7 cellular contexts compared by ENCODE assay signal in the genomic region with DNA sequence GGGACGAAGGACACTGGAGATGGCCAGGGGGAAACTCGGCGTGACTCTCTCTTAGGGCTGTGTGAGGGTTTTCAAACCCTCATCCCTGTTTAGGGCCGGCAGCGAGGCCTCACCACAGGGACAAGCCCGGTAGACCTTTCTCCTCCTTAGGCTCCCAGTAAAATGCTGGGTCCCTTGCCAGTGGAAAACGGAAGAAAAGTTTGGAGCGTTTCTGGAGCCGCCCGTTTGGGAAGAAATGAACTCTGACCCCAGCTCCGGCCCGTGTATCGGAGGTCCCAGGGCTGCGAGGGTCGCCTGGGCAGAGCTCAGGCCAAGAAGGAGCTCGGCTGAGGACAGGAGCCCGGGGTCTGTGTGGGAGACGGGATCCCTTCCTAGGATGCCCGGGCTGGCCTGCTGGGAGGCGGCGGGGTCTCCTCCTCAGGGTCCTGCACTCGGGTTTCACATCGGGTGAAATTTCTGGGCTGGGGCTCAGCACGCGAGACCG.
DNase-seq lines count a peak whose midpoint lies in the region; ATAC-seq lines count a peak whose summit lies in the region.

No MANE protein-coding gene starts in this region.

- ATAC-seq in GM21737 (IDR thresholded peaks at IDR 0.05; ENCODE audit: unreplicated experiment) (peak; percentile 1), GM18873 (IDR thresholded peaks at IDR 0.05; ENCODE audit: low FRiP score, unreplicated experiment) (no peak), HG03159 (IDR thresholded peaks at IDR 0.05; ENCODE audit: unreplicated experiment) (no peak)

- H3K9ac ChIP-seq in NT2/D1 (ENCODE audit: insufficient read length, low read depth), result peak overlapping the region; percentile 90
- peak overlapping the region; percentile 74 to 85 for H3K9ac ChIP-seq in duodenal mucosa (ENCODE audit: low read depth in 1 of 2, low read length in 2 of 2)

- no peaks in the 10 kb centered on the region for H3K36me3 ChIP-seq in NT2/D1 (ENCODE audit: insufficient read depth, insufficient read length, low read length)
- no peaks in the 10 kb centered on the region for H3K36me3 ChIP-seq in duodenal mucosa (ENCODE audit: control insufficient read depth in 1 of 2, insufficient read depth in 2 of 2, low read length in 2 of 2)
- no peaks in the 10 kb centered on the region for H3K36me3 ChIP-seq in muscle layer of duodenum (ENCODE audit: control insufficient read depth in 1 of 2, insufficient read depth in 2 of 2, low read length in 2 of 2)

- peak overlapping the region; percentile 75 for H3K27ac ChIP-seq in duodenal mucosa (ENCODE audit: low read depth, low read length)
- no peak overlapping the region for H3K27ac ChIP-seq in muscle layer of duodenum (ENCODE audit: low read length)

- H3K27me3 ChIP-seq in NT2/D1 (ENCODE audit: insufficient read depth, insufficient read length), result peaks cover 15% of the 10 kb centered on the region
- H3K27me3 ChIP-seq in duodenal mucosa (ENCODE audit: control insufficient read depth in 1 of 2, insufficient read depth in 2 of 2, low read length in 2 of 2), result no peaks in the 10 kb centered on the region
- no peaks in the 10 kb centered on the region for H3K27me3 ChIP-seq in muscle layer of duodenum (ENCODE audit: low read depth, low read length)

- DNase-seq in NT2/D1 (ENCODE audit: low read depth, low spot score) (no peak), activated gamma-delta T cell (lab: John Stamatoyannopoulos, UW) (no peak)

- H3K4me1 ChIP-seq in NT2/D1 (ENCODE audit: insufficient read depth, insufficient read length) (peaks cover 7% of the 10 kb centered on the region), duodenal mucosa (ENCODE audit: control insufficient read depth in 1 of 2, insufficient read depth in 2 of 2, low read length in 2 of 2) (peaks cover 0 to 21% of the 10 kb centered on the region in 2 donors), muscle layer of duodenum (ENCODE audit: control insufficient read depth in 1 of 2, insufficient read depth in 2 of 2, low read length in 2 of 2) (peaks cover 0 to 7% of the 10 kb centered on the region in 2 donors)

- H3K9me3 ChIP-seq in NT2/D1 (ENCODE audit: insufficient read depth, low read length) (no peaks in the 10 kb centered on the region), duodenal mucosa (ENCODE audit: control insufficient read depth in 1 of 2, low read length in 2 of 2) (no peaks in the 10 kb centered on the region), muscle layer of duodenum (ENCODE audit: control insufficient read depth in 1 of 2, low read length in 2 of 2) (peaks cover 0 to 4% of the 10 kb centered on the region in 2 donors)

- H3K4me3 ChIP-seq in NT2/D1 (ENCODE audit: insufficient read length, low read depth) (peak overlapping the region; percentile 82), duodenal mucosa (ENCODE audit: low read depth in 1 of 2, low read length in 2 of 2) (peak overlapping the region; percentile 79 to 91), muscle layer of duodenum (ENCODE audit: low read depth in 1 of 2, low read length in 2 of 2) (peak overlapping the region; percentile 67 to 91)
